1 cellular context compared by ENCODE assay signal in genomic region chr2:207051345-207051959, GRCh38.
TF ChIP-seq lines count a peak whose summit lies in the region.

No MANE protein-coding gene starts in this region.

TF ChIP-seq in WTC11, 78 proteins besides CTCF, POLR2A, EP300 and RAD21 (continued from another document):
- TF ChIP-seq, protein P1, sequence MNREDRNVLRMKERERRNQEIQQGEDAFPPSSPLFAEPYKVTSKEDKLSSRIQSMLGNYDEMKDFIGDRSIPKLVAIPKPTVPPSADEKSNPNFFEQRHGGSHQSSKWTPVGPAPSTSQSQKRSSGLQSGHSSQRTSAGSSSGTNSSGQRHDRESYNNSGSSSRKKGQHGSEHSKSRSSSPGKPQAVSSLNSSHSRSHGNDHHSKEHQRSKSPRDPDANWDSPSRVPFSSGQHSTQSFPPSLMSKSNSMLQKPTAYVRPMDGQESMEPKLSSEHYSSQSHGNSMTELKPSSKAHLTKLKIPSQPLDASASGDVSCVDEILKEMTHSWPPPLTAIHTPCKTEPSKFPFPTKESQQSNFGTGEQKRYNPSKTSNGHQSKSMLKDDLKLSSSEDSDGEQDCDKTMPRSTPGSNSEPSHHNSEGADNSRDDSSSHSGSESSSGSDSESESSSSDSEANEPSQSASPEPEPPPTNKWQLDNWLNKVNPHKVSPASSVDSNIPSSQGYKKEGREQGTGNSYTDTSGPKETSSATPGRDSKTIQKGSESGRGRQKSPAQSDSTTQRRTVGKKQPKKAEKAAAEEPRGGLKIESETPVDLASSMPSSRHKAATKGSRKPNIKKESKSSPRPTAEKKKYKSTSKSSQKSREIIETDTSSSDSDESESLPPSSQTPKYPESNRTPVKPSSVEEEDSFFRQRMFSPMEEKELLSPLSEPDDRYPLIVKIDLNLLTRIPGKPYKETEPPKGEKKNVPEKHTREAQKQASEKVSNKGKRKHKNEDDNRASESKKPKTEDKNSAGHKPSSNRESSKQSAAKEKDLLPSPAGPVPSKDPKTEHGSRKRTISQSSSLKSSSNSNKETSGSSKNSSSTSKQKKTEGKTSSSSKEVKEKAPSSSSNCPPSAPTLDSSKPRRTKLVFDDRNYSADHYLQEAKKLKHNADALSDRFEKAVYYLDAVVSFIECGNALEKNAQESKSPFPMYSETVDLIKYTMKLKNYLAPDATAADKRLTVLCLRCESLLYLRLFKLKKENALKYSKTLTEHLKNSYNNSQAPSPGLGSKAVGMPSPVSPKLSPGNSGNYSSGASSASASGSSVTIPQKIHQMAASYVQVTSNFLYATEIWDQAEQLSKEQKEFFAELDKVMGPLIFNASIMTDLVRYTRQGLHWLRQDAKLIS (CRISPR knock-in tag; IDR thresholded peaks at IDR 0.05; ENCODE audit: borderline replicate concordance), result no peak
- TF ChIP-seq ZNF232 (CRISPR knock-in tag; IDR thresholded peaks at IDR 0.05) (no peak), TEAD1 (CRISPR knock-in tag; IDR thresholded peaks at IDR 0.05) (no peak), ATF6 (CRISPR knock-in tag; IDR thresholded peaks at IDR 0.05) (no peak), GTF2I (CRISPR knock-in tag; conservative IDR thresholded peaks at IDR 0.05) (no peak), ZBTB21 (CRISPR knock-in tag; IDR thresholded peaks at IDR 0.05; ENCODE audit: borderline replicate concordance) (no peak), NFE2L1 (CRISPR knock-in tag; IDR thresholded peaks at IDR 0.05) (no peak)
- TF ChIP-seq, protein P2, sequence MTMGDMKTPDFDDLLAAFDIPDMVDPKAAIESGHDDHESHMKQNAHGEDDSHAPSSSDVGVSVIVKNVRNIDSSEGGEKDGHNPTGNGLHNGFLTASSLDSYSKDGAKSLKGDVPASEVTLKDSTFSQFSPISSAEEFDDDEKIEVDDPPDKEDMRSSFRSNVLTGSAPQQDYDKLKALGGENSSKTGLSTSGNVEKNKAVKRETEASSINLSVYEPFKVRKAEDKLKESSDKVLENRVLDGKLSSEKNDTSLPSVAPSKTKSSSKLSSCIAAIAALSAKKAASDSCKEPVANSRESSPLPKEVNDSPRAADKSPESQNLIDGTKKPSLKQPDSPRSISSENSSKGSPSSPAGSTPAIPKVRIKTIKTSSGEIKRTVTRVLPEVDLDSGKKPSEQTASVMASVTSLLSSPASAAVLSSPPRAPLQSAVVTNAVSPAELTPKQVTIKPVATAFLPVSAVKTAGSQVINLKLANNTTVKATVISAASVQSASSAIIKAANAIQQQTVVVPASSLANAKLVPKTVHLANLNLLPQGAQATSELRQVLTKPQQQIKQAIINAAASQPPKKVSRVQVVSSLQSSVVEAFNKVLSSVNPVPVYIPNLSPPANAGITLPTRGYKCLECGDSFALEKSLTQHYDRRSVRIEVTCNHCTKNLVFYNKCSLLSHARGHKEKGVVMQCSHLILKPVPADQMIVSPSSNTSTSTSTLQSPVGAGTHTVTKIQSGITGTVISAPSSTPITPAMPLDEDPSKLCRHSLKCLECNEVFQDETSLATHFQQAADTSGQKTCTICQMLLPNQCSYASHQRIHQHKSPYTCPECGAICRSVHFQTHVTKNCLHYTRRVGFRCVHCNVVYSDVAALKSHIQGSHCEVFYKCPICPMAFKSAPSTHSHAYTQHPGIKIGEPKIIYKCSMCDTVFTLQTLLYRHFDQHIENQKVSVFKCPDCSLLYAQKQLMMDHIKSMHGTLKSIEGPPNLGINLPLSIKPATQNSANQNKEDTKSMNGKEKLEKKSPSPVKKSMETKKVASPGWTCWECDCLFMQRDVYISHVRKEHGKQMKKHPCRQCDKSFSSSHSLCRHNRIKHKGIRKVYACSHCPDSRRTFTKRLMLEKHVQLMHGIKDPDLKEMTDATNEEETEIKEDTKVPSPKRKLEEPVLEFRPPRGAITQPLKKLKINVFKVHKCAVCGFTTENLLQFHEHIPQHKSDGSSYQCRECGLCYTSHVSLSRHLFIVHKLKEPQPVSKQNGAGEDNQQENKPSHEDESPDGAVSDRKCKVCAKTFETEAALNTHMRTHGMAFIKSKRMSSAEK (CRISPR knock-in tag; IDR thresholded peaks at IDR 0.05; ENCODE audit: borderline replicate concordance), result no peak
